26 cellular contexts compared by ENCODE assay signal in the genomic region with DNA sequence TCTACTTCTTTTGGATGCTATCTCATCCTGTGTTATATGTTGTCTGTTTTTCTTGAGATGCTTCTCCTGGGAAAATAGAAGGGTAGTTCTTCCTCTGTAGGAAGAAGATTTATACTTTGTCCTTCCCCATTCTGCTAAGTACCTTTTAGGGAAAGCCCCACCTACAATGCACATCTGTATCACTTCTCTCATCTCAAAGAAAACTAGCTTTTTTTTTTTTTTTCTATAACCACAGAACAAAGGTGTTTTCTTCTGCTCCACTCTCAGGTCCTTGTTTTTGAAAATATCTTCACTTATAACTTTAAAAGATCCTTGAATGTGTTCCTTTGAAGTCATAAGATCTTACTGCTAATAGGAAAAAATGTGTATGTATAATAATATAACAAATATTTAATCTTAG. TPM values are rescaled to one million over a fixed set of nuclear protein-coding genes. Genes with fewer than 3 reads are reported as not detected.
"Had no signal": no experiment of that assay in that cellular context is flagged by ENCODE, and none has a peak within 500 bp of the region (broad histone marks: within the 10 kb centered on the region; RNA-seq: fewer than 3 reads in every experiment).

No MANE protein-coding gene starts in this region.

- FAIRE-seq: islet of Langerhans, kidney had no signal

- H3K9me3 ChIP-seq: left lung, ovary, right atrium auricular region, suprapubic skin, thoracic aorta, tibial artery, uterus had no signal

- DNase-seq: hypothalamus; immature natural killer cell; kidney; left colon; left lung; mesendoderm; naive B cell; natural killer cell; nephron progenitor cell; ovary; stimulated activated CD4-positive, alpha-beta T cell treated with anti-CD3 and anti-CD28 coated beads, Interleukin-12 subunit alpha, Interleukin-12 subunit beta, amount 100 ng/mL, for 4 hours; stimulated activated CD4-positive, alpha-beta T cell treated with anti-CD3 and anti-CD28 coated beads, Interleukin-15, amount 100 ng/mL, for 24 hours; stimulated activated CD4-positive, alpha-beta T cell treated with anti-CD3 and anti-CD28 coated beads, Interleukin-2, amount 100 ng/mL, for 24 hours; stimulated activated CD4-positive, alpha-beta T cell treated with anti-CD3 and anti-CD28 coated beads, Interleukin-4, amount 100 ng/mL, for 1 hour; stimulated activated naive CD4-positive, alpha-beta T cell; tibial artery; trophoblast cell; uterus had no signal

- H3K9ac ChIP-seq: neural progenitor cell had no signal

- H2AFZ ChIP-seq: neural progenitor cell had no signal

- H3K27me3 ChIP-seq: left lung, neural progenitor cell, ovary, right atrium auricular region, suprapubic skin, tibial artery, uterus had no signal

- H3K36me3 ChIP-seq: left lung, ovary, right atrium auricular region, suprapubic skin, thoracic aorta, tibial artery, uterus had no signal

- H3K4me1 ChIP-seq: left lung, neural progenitor cell, right atrium auricular region, suprapubic skin, tibial artery, uterus had no signal

- H3K27ac ChIP-seq: left lung, neural progenitor cell, ovary, right atrium auricular region, skin epidermis, suprapubic skin, thoracic aorta, tibial artery, uterus had no signal

- H3K4me2 ChIP-seq: neural progenitor cell had no signal

- H3K4me3 ChIP-seq: left lung, lung, neural progenitor cell, ovary, right atrium auricular region, skin epidermis, suprapubic skin, thoracic aorta, tibial artery, uterus had no signal

- ATAC-seq: left colon, left lung, natural killer cell, sciatic nerve had no signal

RNA-seq across cellular contexts. Expression of gene CCDC150, which starts 30.8 kb away (rescaled TPM):
- polyA plus RNA-seq: immature natural killer cell had no signal
